Comparison of ENCODE assay signal across 28 cellular contexts in genomic region chr10:129102906-129103693, GRCh38.
DNase-seq lines count a peak whose midpoint lies in the region; ATAC-seq and TF ChIP-seq lines count a peak whose summit lies in the region.
"Had no signal": no experiment of that assay in that cellular context is flagged by ENCODE, and none has a peak within 500 bp of the region (broad histone marks: within the 10 kb centered on the region; RNA-seq: fewer than 3 reads in every experiment).

No MANE protein-coding gene starts in this region.

- no peak for ATAC-seq in activated CD8-positive, alpha-beta memory T cell treated with anti-CD3 and anti-CD28 coated beads, Interleukin-2, amount 10 ng/mL, durations not matched to agents 7 days and 5 days
- no peak; the same call in 1 of the 2 replicates for ATAC-seq in IMR-90 (ENCODE audit: low read depth)
- no peak for ATAC-seq in naive thymus-derived CD4-positive, alpha-beta T cell
- ATAC-seq in GM19328 (IDR thresholded peaks at IDR 0.05; ENCODE audit: unreplicated experiment): no peak
- ATAC-seq: activated CD4-positive, alpha-beta T cell treated with anti-CD3 and anti-CD28 coated beads for 36 hours had no signal

- no TSS peak for BruUV-seq in IMR-90 (replicated peaks; lab: Mats Ljungman, UMichigan)

- no peak overlapping the region for H3K27ac Mint-ChIP-seq in activated CD8-positive, alpha-beta memory T cell treated with anti-CD3 and anti-CD28 coated beads, Interleukin-2, amount 10 ng/mL, durations not matched to agents 7 days and 5 days
- H3K27ac Mint-ChIP-seq in naive thymus-derived CD4-positive, alpha-beta T cell: peak overlapping the region in 5 of 9 donors; percentile 39 to 88 (median 73)
- H3K27ac Mint-ChIP-seq: activated CD4-positive, alpha-beta T cell treated with anti-CD3 and anti-CD28 coated beads for 36 hours; activated T-helper 2 cell treated with anti-CD3 and anti-CD28 coated beads, Interferon-gamma antibody, Interleukin-2, Interleukin-4, amounts not matched to agents 10 μg/mL and 5 μg/mL and 100 μg/mL, durations not matched to agents 14 hours and 24 hours and 36 hours had no signal

- in situ Hi-C loops in IMR-90 (cut with MboI; ENCODE audit: low sequenced_read_pairs): no loop called here

- H4K5ac ChIP-seq in IMR-90 (ENCODE audit: low read depth, low read length): peak overlapping the region; percentile 68; the same call in 1 of the 2 replicates

- peak overlapping the region; percentile 61; the same call in 1 of the 2 replicates for H3K18ac ChIP-seq in IMR-90 (ENCODE audit: low read depth, low read length)

- H3K9ac ChIP-seq in IMR-90 (ENCODE audit: low read depth, low read length): no peak overlapping the region

- no peak overlapping the region for H2BK20ac ChIP-seq in IMR-90 (ENCODE audit: low read depth, low read length)

- POLR2A ChIA-PET in IMR-90 (lab: Charles Lee; ENCODE audit: unreplicated experiment): no interaction called here
- POLR2A ChIA-PET in naive thymus-derived CD4-positive, alpha-beta T cell (lab: Charles Lee): interaction anchor here (1.0 to 1.8 kb wide), 2 partner anchors 66 to 69 kb away, joined by 3 to 9 read pairs; no protein-coding TSS in a partner anchor

- dilution Hi-C loops in IMR-90 (cut with HindIII; ENCODE audit: low sequenced_read_pairs, unreplicated experiment): no loop called here

- H3K4me2 ChIP-seq in IMR-90 (ENCODE audit: low read depth, low read length): no peak overlapping the region

- 68% methylated on average over 2 of the region's 7 CpGs; no CpG with 5 or more reads in 1 of the 2 experiments for WGBS in IMR-90 (ENCODE audit: extremely low coverage in 2 of 2, insufficient read length in 1 of 2), 2 experiments

- no peak for TF ChIP-seq POLR2A in IMR-90 (IDR thresholded peaks at IDR 0.05; ENCODE audit: low read depth, low read length)

- CTCF ChIA-PET in activated CD8-positive, alpha-beta memory T cell treated with anti-CD3 and anti-CD28 coated beads, Interleukin-2, amount 10 ng/mL, durations not matched to agents 7 days and 5 days (lab: Charles Lee): no interaction called here
- CTCF ChIA-PET in IMR-90 (lab: Yijun Ruan, JAX): no interaction called here
- CTCF ChIA-PET in naive thymus-derived CD4-positive, alpha-beta T cell (lab: Charles Lee): no interaction called here

- no peaks in the 10 kb centered on the region for H3K9me1 ChIP-seq in IMR-90 (ENCODE audit: insufficient read depth, low read length)

- intact Hi-C loops in IMR-90 (cut with micrococcal nuclease): no loop called here
- intact Hi-C loops in naive thymus-derived CD4-positive, alpha-beta T cell (cut with micrococcal nuclease): loop anchor here in 1 of 2 donors (5.0 kb wide), 2 partner anchors 46 to 229 kb away; no protein-coding TSS in a partner anchor

- no peak overlapping the region for H3K56ac ChIP-seq in IMR-90 (ENCODE audit: extremely low read depth, insufficient read depth, low read length)

- H2AK5ac ChIP-seq in IMR-90 (ENCODE audit: low read depth, low read length): no peak overlapping the region

- peak overlapping the region; percentile 37; the same call in 1 of the 2 replicates for H4K91ac ChIP-seq in IMR-90 (ENCODE audit: insufficient read depth, low read depth, low read length)

- H2BK15ac ChIP-seq in IMR-90 (ENCODE audit: low read depth, low read length): no peak overlapping the region; the same call in 2 of the 3 replicates

- no peak overlapping the region for H3K14ac ChIP-seq in IMR-90 (replicated peaks; ENCODE audit: low read depth, low read length)

- TF ChIP-seq CTCF in IMR-90 (conservative IDR thresholded peaks at IDR 0.05; ENCODE audit: low read depth, low read length): no peak

- no peak overlapping the region for H3K4me3 Mint-ChIP-seq in activated CD8-positive, alpha-beta memory T cell treated with anti-CD3 and anti-CD28 coated beads, Interleukin-2, amount 10 ng/mL, durations not matched to agents 7 days and 5 days
- H3K4me3 Mint-ChIP-seq in naive thymus-derived CD4-positive, alpha-beta T cell: peak overlapping the region in 2 of 10 donors; percentile 7 to 52
- H3K4me3 Mint-ChIP-seq: activated CD4-positive, alpha-beta T cell treated with anti-CD3 and anti-CD28 coated beads for 36 hours had no signal

- H3K4ac ChIP-seq in IMR-90 (ENCODE audit: low read depth, low read length): no peak overlapping the region

- no peak overlapping the region for H2BK5ac ChIP-seq in IMR-90 (ENCODE audit: low read depth, low read length, poor library complexity, severe bottlenecking)

- no peaks in the 10 kb centered on the region for H3K9me3 Mint-ChIP-seq in activated CD8-positive, alpha-beta memory T cell treated with anti-CD3 and anti-CD28 coated beads, Interleukin-2, amount 10 ng/mL, durations not matched to agents 7 days and 5 days (ENCODE audit: low read depth)
- peaks cover 0 to 4% (median 0%) of the 10 kb centered on the region in 11 donors for H3K9me3 Mint-ChIP-seq in naive thymus-derived CD4-positive, alpha-beta T cell
- H3K9me3 Mint-ChIP-seq: activated T-helper 2 cell treated with anti-CD3 and anti-CD28 coated beads, Interferon-gamma antibody, Interleukin-2, Interleukin-4, amounts not matched to agents 10 μg/mL and 5 μg/mL and 100 μg/mL, durations not matched to agents 14 hours and 24 hours and 36 hours had no signal

- peaks cover 7% of the 10 kb centered on the region; the same call in 1 of the 2 replicates for H3K9me3 ChIP-seq in IMR-90 (ENCODE audit: control insufficient read depth, insufficient read depth, low read length)
- H3K9me3 ChIP-seq in naive thymus-derived CD4-positive, alpha-beta T cell (ENCODE audit: control insufficient read depth in 2 of 3, low read length in 3 of 3): no peaks in the 10 kb centered on the region
- H3K9me3 ChIP-seq: BE2C, breast epithelium, Caco-2, colonic mucosa, suprapubic skin had no signal

- peak overlapping the region in 1 of 2 experiments; percentile 88; a peak in 1 of 4 replicates for H4K8ac ChIP-seq in IMR-90 (ENCODE audit: low read depth in 2 of 2, low read length in 2 of 2)

- H4K20me1 ChIP-seq in IMR-90 (ENCODE audit: insufficient read depth, low read length): no peaks in the 10 kb centered on the region

- H2BK120ac ChIP-seq in IMR-90 (ENCODE audit: low read depth, low read length): no peak overlapping the region

- H3K4me3 ChIP-seq in IMR-90 (ENCODE audit: insufficient read depth, low read depth, low read length): no peak overlapping the region
- no peak overlapping the region for H3K4me3 ChIP-seq in naive thymus-derived CD4-positive, alpha-beta T cell (ENCODE audit: low read length)
- H3K4me3 ChIP-seq: breast epithelium, colonic mucosa, SJSA1, suprapubic skin had no signal

- no peak overlapping the region for H3K23ac ChIP-seq in IMR-90 (ENCODE audit: low read depth, low read length)

- no peak overlapping the region for H2AK9ac ChIP-seq in IMR-90 (replicated peaks; ENCODE audit: low read depth, low read length, poor library complexity)

- H3K79me1 ChIP-seq in IMR-90 (ENCODE audit: low read depth in 1 of 2, low read length in 2 of 2): no peaks in the 10 kb centered on the region

- peaks cover 1% of the 10 kb centered on the region for H3K36me3 Mint-ChIP-seq in activated CD8-positive, alpha-beta memory T cell treated with anti-CD3 and anti-CD28 coated beads, Interleukin-2, amount 10 ng/mL, durations not matched to agents 7 days and 5 days
- H3K36me3 Mint-ChIP-seq in naive thymus-derived CD4-positive, alpha-beta T cell: peaks cover 0 to 13% (median 0%) of the 10 kb centered on the region in 5 donors

- H3K36me3 ChIP-seq in IMR-90 (ENCODE audit: control insufficient read depth, insufficient read depth, low read length): no peaks in the 10 kb centered on the region
- no peaks in the 10 kb centered on the region for H3K36me3 ChIP-seq in naive thymus-derived CD4-positive, alpha-beta T cell (ENCODE audit: control insufficient read depth in 2 of 3, insufficient read depth in 3 of 3, low read length in 3 of 3)
- H3K36me3 ChIP-seq: BE2C, breast epithelium, colonic mucosa, SJSA1, suprapubic skin had no signal

- TF ChIP-seq RAD21 in IMR-90 (IDR thresholded peaks at IDR 0.05; ENCODE audit: low read length): no peak

- H3K4me1 ChIP-seq in IMR-90 (ENCODE audit: control insufficient read depth, insufficient read depth, low read length): peaks cover 8% of the 10 kb centered on the region
- peaks cover 0 to 39% of the 10 kb centered on the region in 2 donors for H3K4me1 ChIP-seq in naive thymus-derived CD4-positive, alpha-beta T cell (ENCODE audit: control insufficient read depth in 2 of 2, insufficient read depth in 2 of 2, low read length in 2 of 2)
- H3K4me1 ChIP-seq: BE2C, breast epithelium, Caco-2, colonic mucosa, SJSA1, suprapubic skin had no signal

- H3K27me3 Mint-ChIP-seq in activated CD8-positive, alpha-beta memory T cell treated with anti-CD3 and anti-CD28 coated beads, Interleukin-2, amount 10 ng/mL, durations not matched to agents 7 days and 5 days: no peaks in the 10 kb centered on the region
- H3K27me3 Mint-ChIP-seq in naive thymus-derived CD4-positive, alpha-beta T cell: peaks cover 0 to 6% (median 0%) of the 10 kb centered on the region in 5 donors
- H3K27me3 Mint-ChIP-seq: activated CD4-positive, alpha-beta T cell treated with anti-CD3 and anti-CD28 coated beads for 36 hours had no signal

- no peaks in the 10 kb centered on the region; the same call in 1 of the 2 replicates for H3K27me3 ChIP-seq in IMR-90 (ENCODE audit: control insufficient read depth, insufficient read depth, low read length)
- H3K27me3 ChIP-seq in naive thymus-derived CD4-positive, alpha-beta T cell (ENCODE audit: control insufficient read depth in 2 of 2, insufficient read depth in 2 of 2, low read length in 2 of 2): no peaks in the 10 kb centered on the region
- H3K27me3 ChIP-seq: BE2C, breast epithelium, colonic mucosa, SJSA1, suprapubic skin had no signal

- H3K4me1 Mint-ChIP-seq in activated CD8-positive, alpha-beta memory T cell treated with anti-CD3 and anti-CD28 coated beads, Interleukin-2, amount 10 ng/mL, durations not matched to agents 7 days and 5 days: peaks cover 16% of the 10 kb centered on the region
- H3K4me1 Mint-ChIP-seq in naive thymus-derived CD4-positive, alpha-beta T cell: peaks cover 9 to 75% (median 62%) of the 10 kb centered on the region in 7 donors

- H3K27ac ChIP-seq in IMR-90 (ENCODE audit: insufficient read depth, low read length): peak overlapping the region; percentile 51
- no peak overlapping the region for H3K27ac ChIP-seq in naive thymus-derived CD4-positive, alpha-beta T cell (ENCODE audit: low read depth, low read length)
- H3K27ac ChIP-seq: colonic mucosa, SJSA1, suprapubic skin had no signal

- no peak overlapping the region for H2AFZ ChIP-seq in IMR-90 (replicated peaks; ENCODE audit: low read length, poor library complexity)

- peak; percentile 23 for DNase-seq in activated CD8-positive, alpha-beta memory T cell treated with anti-CD3 and anti-CD28 coated beads, Interleukin-2, amount 10 ng/mL, durations not matched to agents 7 days and 5 days
- no peak for DNase-seq in activated CD8-positive, alpha-beta memory T cell treated with anti-CD3 and anti-CD28 coated beads, Interleukin-2, amount 50 U/mL, for 4 hours
- DNase-seq in IMR-90 (peak; percentile 16), dermis blood vessel endothelial cell (peak; percentile 19), iPS-NIHi7 (ENCODE audit: extremely low spot score) (no peak)
- no peak for DNase-seq in naive thymus-derived CD4-positive, alpha-beta T cell
- no peak for DNase-seq in activated T-cell treated with anti-CD3 and anti-CD28 coated beads, Interleukin-2, amount 50 U/mL, for 1 hour
- DNase-seq: activated CD4-positive, alpha-beta T cell treated with anti-CD3 and anti-CD28 coated beads for 36 hours; amniotic stem cell; BE2C; Caco-2; colonic mucosa; DND-41; glutamatergic neuron; H7; mesendoderm; NCI-H1048; NCI-H187 treated with DMSO at 0.1 percent for 48 hours; NCI-H524 treated with DMSO at 0.1 percent for 48 hours; occipital lobe; small intestine; stimulated activated CD4-positive, alpha-beta T cell treated with anti-CD3 and anti-CD28 coated beads, Interleukin-1b, Interleukin-23, amount 100 ng/mL, for 48 hours; T-helper 1 cell had no signal

Comparison
In these comparisons a context has a peak if more than half of its experiments do, and no peak if none do; other contexts are left out.
1. DNase-seq: peak in activated CD8-positive, alpha-beta memory T cell treated with anti-CD3 and anti-CD28 coated beads, Interleukin-2, amount 10 ng/mL, durations not matched to agents 7 days and 5 days (single experiment), IMR-90 (single experiment) and dermis blood vessel endothelial cell (single experiment); none in activated CD8-positive, alpha-beta memory T cell treated with anti-CD3 and anti-CD28 coated beads, Interleukin-2, amount 50 U/mL, for 4 hours (single experiment), naive thymus-derived CD4-positive, alpha-beta T cell (0 of 9), iPS-NIHi7 (single experiment) and activated T-cell treated with anti-CD3 and anti-CD28 coated beads, Interleukin-2, amount 50 U/mL, for 1 hour (single experiment).